ENCODE assay signal across 1 cellular context in the genomic region with DNA sequence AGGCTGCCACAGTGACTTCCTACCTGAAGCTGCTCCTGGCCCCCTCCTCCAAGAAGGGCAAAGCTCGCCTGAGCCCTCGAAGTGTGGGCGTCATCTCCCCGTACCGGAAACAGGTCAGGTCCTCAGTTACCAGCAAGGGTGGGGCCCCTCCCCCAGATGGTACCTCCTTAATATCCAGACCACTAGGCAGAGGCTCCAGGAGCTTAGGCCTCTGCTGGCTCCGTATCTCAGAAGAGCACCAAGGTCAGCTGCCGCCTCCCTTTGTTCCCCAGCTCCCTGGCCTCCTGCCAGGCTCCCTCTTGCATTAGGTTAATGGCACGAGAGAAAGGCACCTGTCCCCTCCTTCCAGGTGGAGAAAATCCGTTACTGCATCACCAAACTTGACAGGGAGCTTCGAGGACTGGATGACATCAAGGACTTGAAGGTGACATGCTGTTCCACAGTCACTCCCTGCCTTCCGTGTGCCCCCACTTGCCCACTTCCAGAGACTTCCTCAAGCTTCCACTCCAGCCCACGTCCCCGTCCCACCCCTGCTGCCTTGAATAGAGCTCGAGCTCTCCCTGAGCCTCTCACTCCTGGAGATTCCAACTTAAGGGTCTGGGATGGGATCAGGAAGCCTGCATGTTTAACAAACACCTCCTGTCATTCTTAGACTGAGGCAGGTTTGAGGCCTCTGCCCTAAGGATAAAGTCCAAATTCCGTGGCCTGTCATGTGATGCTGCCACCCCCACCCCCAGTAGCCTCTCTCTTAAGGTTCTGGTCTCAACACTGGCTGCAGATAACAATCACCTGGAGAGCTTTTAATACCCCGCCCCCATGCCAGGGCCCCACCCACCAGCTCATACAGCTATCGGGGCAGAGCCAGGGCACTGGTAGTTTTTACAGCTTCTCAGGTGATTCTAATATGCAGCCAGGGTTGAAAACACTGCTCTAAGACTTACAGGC.
TF ChIP-seq lines count a peak whose summit lies in the region.

No MANE protein-coding gene starts in this region.

TF ChIP-seq in HepG2, 621 proteins besides CTCF, POLR2A, EP300 and RAD21 (continued from another document and continues in another):
- TF ChIP-seq, protein P1, sequence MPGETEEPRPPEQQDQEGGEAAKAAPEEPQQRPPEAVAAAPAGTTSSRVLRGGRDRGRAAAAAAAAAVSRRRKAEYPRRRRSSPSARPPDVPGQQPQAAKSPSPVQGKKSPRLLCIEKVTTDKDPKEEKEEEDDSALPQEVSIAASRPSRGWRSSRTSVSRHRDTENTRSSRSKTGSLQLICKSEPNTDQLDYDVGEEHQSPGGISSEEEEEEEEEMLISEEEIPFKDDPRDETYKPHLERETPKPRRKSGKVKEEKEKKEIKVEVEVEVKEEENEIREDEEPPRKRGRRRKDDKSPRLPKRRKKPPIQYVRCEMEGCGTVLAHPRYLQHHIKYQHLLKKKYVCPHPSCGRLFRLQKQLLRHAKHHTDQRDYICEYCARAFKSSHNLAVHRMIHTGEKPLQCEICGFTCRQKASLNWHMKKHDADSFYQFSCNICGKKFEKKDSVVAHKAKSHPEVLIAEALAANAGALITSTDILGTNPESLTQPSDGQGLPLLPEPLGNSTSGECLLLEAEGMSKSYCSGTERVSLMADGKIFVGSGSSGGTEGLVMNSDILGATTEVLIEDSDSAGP (CRISPR knock-in tag; IDR thresholded peaks at IDR 0.05; ENCODE audit: borderline replicate concordance) = peak; percentile 37; the same call in 1 of the 2 replicates
- TF ChIP-seq ZFP1 (CRISPR knock-in tag; IDR thresholded peaks at IDR 0.05) (no peak), TEAD3 (CRISPR knock-in tag; optimal IDR thresholded peaks at IDR 0.05; ENCODE audit: borderline replicate concordance) (peak; percentile 94), AGO2 (optimal IDR thresholded peaks at IDR 0.05; ENCODE audit: low read depth, low read length) (peak; percentile 62), SP5 (CRISPR knock-in tag; IDR thresholded peaks at IDR 0.05; ENCODE audit: borderline replicate concordance, low read depth) (peak; percentile 61), KDM2A (CRISPR knock-in tag; IDR thresholded peaks at IDR 0.05; ENCODE audit: borderline replicate concordance, low read depth) (0 out of 2 replicates have a peak, but pooled peaks have one; percentile 29), ERF (CRISPR knock-in tag; IDR thresholded peaks at IDR 0.05) (peak; percentile 44; the same call in 1 of the 2 replicates), SOX6 (IDR thresholded peaks at IDR 0.05) (no peak), SOX6 (CRISPR knock-in tag; IDR thresholded peaks at IDR 0.05) (peak; percentile 80), ZMYM4 (CRISPR knock-in tag; IDR thresholded peaks at IDR 0.05) (no peak), KDM6A (CRISPR knock-in tag; IDR thresholded peaks at IDR 0.05; ENCODE audit: low read depth) (peak; percentile 84; the same call in 1 of the 2 replicates), MED1 (CRISPR knock-in tag; IDR thresholded peaks at IDR 0.05) (peak; percentile 54), ZNF577 (CRISPR knock-in tag; IDR thresholded peaks at IDR 0.05; ENCODE audit: borderline replicate concordance, low read depth) (no peak), RAD51 (IDR thresholded peaks at IDR 0.05; ENCODE audit: borderline replicate concordance) (peak; percentile 32; the same call in 1 of the 2 replicates), ETV5 (CRISPR knock-in tag; IDR thresholded peaks at IDR 0.05; ENCODE audit: borderline replicate concordance) (peak; percentile 24; the same call in 1 of the 2 replicates), ZNF563 (CRISPR knock-in tag; IDR thresholded peaks at IDR 0.05) (peak; percentile 33; the same call in 1 of the 2 replicates), SOX13 (IDR thresholded peaks at IDR 0.05) (no peak), SOX13 (CRISPR knock-in tag; conservative IDR thresholded peaks at IDR 0.05 in 1 of 2, IDR thresholded peaks at IDR 0.05 in 1 of 2) (peak in 1 of 2 experiments; percentile 75; a peak in 2 of 4 replicates), PHF21A (CRISPR knock-in tag; IDR thresholded peaks at IDR 0.05) (peak; percentile 44), ZFP36 (IDR thresholded peaks at IDR 0.05; ENCODE audit: borderline replicate concordance, low read depth, low read length, partially characterized antibody) (no peak), SALL1 (CRISPR knock-in tag; IDR thresholded peaks at IDR 0.05) (peak; percentile 59), ZNF670 (CRISPR knock-in tag; IDR thresholded peaks at IDR 0.05; ENCODE audit: borderline replicate concordance) (0 out of 2 replicates have a peak, but pooled peaks have one; percentile 38), THAP11 (CRISPR knock-in tag; IDR thresholded peaks at IDR 0.05) (peak; percentile 51; the same call in 1 of the 2 replicates), CREM (IDR thresholded peaks at IDR 0.05) (peak; percentile 51; the same call in 1 of the 2 replicates), CREM (CRISPR knock-in tag; IDR thresholded peaks at IDR 0.05) (no peak), ZNF501 (CRISPR knock-in tag; IDR thresholded peaks at IDR 0.05) (peak; percentile 36; the same call in 1 of the 2 replicates), RXRB (CRISPR knock-in tag; IDR thresholded peaks at IDR 0.05; ENCODE audit: borderline replicate concordance) (peak; percentile 19; the same call in 1 of the 2 replicates), ZFP37 (CRISPR knock-in tag; IDR thresholded peaks at IDR 0.05; ENCODE audit: borderline replicate concordance) (no peak), CHD2 (IDR thresholded peaks at IDR 0.05; ENCODE audit: low read depth, low read length) (peak; percentile 58; the same call in 1 of the 2 replicates), MXI1 (IDR thresholded peaks at IDR 0.05; ENCODE audit: borderline replicate concordance, low read depth, low read length) (peak; percentile 49; the same call in 1 of the 3 replicates), SKI (IDR thresholded peaks at IDR 0.05; ENCODE audit: partially characterized antibody) (peak; percentile 30), SAP130 (CRISPR knock-in tag; IDR thresholded peaks at IDR 0.05; ENCODE audit: low read depth) (peak; percentile 75), GATAD2A (CRISPR knock-in tag; IDR thresholded peaks at IDR 0.05) (peak; percentile 70; the same call in 1 of the 2 replicates), NR2F6 (IDR thresholded peaks at IDR 0.05) (no peak), NR2F6 (CRISPR knock-in tag; IDR thresholded peaks at IDR 0.05) (peak; percentile 44; the same call in 1 of the 2 replicates)
- TF ChIP-seq, protein P2, sequence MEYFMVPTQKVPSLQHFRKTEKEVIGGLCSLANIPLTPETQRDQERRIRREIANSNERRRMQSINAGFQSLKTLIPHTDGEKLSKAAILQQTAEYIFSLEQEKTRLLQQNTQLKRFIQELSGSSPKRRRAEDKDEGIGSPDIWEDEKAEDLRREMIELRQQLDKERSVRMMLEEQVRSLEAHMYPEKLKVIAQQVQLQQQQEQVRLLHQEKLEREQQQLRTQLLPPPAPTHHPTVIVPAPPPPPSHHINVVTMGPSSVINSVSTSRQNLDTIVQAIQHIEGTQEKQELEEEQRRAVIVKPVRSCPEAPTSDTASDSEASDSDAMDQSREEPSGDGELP (IDR thresholded peaks at IDR 0.05; ENCODE audit: borderline replicate concordance, low read depth) = peak; percentile 74; the same call in 1 of the 2 replicates
- TF ChIP-seq, protein P3, sequence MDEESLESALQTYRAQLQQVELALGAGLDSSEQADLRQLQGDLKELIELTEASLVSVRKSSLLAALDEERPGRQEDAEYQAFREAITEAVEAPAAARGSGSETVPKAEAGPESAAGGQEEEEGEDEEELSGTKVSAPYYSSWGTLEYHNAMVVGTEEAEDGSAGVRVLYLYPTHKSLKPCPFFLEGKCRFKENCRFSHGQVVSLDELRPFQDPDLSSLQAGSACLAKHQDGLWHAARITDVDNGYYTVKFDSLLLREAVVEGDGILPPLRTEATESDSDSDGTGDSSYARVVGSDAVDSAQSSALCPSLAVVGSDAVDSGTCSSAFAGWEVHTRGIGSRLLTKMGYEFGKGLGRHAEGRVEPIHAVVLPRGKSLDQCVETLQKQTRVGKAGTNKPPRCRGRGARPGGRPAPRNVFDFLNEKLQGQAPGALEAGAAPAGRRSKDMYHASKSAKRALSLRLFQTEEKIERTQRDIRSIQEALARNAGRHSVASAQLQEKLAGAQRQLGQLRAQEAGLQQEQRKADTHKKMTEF (CRISPR knock-in tag; IDR thresholded peaks at IDR 0.05) = peak; percentile 65; the same call in 1 of the 2 replicates
- TF ChIP-seq, protein P4, sequence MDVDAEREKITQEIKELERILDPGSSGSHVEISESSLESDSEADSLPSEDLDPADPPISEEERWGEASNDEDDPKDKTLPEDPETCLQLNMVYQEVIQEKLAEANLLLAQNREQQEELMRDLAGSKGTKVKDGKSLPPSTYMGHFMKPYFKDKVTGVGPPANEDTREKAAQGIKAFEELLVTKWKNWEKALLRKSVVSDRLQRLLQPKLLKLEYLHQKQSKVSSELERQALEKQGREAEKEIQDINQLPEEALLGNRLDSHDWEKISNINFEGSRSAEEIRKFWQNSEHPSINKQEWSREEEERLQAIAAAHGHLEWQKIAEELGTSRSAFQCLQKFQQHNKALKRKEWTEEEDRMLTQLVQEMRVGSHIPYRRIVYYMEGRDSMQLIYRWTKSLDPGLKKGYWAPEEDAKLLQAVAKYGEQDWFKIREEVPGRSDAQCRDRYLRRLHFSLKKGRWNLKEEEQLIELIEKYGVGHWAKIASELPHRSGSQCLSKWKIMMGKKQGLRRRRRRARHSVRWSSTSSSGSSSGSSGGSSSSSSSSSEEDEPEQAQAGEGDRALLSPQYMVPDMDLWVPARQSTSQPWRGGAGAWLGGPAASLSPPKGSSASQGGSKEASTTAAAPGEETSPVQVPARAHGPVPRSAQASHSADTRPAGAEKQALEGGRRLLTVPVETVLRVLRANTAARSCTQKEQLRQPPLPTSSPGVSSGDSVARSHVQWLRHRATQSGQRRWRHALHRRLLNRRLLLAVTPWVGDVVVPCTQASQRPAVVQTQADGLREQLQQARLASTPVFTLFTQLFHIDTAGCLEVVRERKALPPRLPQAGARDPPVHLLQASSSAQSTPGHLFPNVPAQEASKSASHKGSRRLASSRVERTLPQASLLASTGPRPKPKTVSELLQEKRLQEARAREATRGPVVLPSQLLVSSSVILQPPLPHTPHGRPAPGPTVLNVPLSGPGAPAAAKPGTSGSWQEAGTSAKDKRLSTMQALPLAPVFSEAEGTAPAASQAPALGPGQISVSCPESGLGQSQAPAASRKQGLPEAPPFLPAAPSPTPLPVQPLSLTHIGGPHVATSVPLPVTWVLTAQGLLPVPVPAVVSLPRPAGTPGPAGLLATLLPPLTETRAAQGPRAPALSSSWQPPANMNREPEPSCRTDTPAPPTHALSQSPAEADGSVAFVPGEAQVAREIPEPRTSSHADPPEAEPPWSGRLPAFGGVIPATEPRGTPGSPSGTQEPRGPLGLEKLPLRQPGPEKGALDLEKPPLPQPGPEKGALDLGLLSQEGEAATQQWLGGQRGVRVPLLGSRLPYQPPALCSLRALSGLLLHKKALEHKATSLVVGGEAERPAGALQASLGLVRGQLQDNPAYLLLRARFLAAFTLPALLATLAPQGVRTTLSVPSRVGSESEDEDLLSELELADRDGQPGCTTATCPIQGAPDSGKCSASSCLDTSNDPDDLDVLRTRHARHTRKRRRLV (CRISPR knock-in tag; IDR thresholded peaks at IDR 0.05) = peak; percentile 67; the same call in 1 of the 2 replicates
- TF ChIP-seq, protein P5, sequence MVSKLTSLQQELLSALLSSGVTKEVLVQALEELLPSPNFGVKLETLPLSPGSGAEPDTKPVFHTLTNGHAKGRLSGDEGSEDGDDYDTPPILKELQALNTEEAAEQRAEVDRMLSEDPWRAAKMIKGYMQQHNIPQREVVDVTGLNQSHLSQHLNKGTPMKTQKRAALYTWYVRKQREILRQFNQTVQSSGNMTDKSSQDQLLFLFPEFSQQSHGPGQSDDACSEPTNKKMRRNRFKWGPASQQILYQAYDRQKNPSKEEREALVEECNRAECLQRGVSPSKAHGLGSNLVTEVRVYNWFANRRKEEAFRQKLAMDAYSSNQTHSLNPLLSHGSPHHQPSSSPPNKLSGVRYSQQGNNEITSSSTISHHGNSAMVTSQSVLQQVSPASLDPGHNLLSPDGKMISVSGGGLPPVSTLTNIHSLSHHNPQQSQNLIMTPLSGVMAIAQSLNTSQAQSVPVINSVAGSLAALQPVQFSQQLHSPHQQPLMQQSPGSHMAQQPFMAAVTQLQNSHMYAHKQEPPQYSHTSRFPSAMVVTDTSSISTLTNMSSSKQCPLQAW (CRISPR knock-in tag; IDR thresholded peaks at IDR 0.05) = peak; percentile 56; the same call in 1 of the 2 replicates
- TF ChIP-seq, protein P6, sequence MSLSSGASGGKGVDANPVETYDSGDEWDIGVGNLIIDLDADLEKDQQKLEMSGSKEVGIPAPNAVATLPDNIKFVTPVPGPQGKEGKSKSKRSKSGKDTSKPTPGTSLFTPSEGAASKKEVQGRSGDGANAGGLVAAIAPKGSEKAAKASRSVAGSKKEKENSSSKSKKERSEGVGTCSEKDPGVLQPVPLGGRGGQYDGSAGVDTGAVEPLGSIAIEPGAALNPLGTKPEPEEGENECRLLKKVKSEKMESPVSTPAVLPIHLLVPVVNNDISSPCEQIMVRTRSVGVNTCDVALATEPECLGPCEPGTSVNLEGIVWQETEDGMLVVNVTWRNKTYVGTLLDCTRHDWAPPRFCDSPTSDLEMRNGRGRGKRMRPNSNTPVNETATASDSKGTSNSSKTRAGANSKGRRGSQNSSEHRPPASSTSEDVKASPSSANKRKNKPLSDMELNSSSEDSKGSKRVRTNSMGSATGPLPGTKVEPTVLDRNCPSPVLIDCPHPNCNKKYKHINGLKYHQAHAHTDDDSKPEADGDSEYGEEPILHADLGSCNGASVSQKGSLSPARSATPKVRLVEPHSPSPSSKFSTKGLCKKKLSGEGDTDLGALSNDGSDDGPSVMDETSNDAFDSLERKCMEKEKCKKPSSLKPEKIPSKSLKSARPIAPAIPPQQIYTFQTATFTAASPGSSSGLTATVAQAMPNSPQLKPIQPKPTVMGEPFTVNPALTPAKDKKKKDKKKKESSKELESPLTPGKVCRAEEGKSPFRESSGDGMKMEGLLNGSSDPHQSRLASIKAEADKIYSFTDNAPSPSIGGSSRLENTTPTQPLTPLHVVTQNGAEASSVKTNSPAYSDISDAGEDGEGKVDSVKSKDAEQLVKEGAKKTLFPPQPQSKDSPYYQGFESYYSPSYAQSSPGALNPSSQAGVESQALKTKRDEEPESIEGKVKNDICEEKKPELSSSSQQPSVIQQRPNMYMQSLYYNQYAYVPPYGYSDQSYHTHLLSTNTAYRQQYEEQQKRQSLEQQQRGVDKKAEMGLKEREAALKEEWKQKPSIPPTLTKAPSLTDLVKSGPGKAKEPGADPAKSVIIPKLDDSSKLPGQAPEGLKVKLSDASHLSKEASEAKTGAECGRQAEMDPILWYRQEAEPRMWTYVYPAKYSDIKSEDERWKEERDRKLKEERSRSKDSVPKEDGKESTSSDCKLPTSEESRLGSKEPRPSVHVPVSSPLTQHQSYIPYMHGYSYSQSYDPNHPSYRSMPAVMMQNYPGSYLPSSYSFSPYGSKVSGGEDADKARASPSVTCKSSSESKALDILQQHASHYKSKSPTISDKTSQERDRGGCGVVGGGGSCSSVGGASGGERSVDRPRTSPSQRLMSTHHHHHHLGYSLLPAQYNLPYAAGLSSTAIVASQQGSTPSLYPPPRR (CRISPR knock-in tag; IDR thresholded peaks at IDR 0.05; ENCODE audit: borderline replicate concordance) = 0 out of 2 replicates have a peak, but pooled peaks have one; percentile 20
